ENCODE assay signal across 9 cellular contexts in the genomic region with DNA sequence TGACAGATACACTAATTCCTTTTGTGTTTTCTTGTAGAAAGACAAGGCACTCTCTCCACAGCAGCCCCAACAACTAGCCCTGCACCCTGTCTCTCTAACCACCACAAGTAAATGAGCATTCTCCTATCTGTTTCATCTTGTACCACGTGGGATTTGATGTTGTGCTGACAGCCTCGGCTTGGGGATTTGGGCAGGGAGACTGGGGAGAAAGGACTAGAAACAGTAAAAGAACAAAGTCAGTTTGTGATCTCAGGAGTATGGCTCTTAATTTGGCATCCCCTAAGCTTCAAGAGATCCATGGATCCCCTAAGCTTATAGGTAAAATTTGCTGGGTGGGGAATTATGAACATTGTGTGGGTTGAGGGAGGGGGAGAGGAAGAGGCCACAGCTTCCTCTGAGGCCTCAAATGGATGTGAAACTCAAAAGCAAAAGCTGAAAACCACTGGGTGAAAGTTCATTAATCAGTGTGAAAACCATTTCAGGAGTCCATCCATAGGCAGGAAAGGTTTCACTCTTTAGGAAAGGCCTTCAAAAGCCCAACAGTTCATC. TPM values are rescaled to one million over a fixed set of nuclear protein-coding genes. Genes with fewer than 3 reads are reported as not detected.
DNase-seq lines count a peak whose midpoint lies in the region; ATAC-seq and TF ChIP-seq lines count a peak whose summit lies in the region.
"Had no signal": no experiment of that assay in that cellular context is flagged by ENCODE, and none has a peak within 500 bp of the region (broad histone marks: within the 10 kb centered on the region; RNA-seq: fewer than 3 reads in every experiment).

No MANE protein-coding gene starts in this region.

- no peak overlapping the region for H2BK12ac ChIP-seq in trophoblast cell (ENCODE audit: low read length)

- no peak overlapping the region for H4K12ac ChIP-seq in trophoblast cell (ENCODE audit: low read depth, low read length)

- H3K23ac ChIP-seq in trophoblast cell (ENCODE audit: low read length) = no peak overlapping the region

- no peaks in the 10 kb centered on the region for H3K79me1 ChIP-seq in trophoblast cell (ENCODE audit: low read length)

- H4K8ac ChIP-seq in trophoblast cell (ENCODE audit: low read depth, low read length) = no peak overlapping the region

- WGBS in trophoblast cell (ENCODE audit: extremely low coverage, insufficient coverage, insufficient read length) = no CpG with 5 or more reads among the region's 2 CpGs

- H3K27me3 ChIP-seq in GM06990 (replicated peaks; ENCODE audit: control insufficient read depth, insufficient read depth, low read length) = no peaks in the 10 kb centered on the region
- no peaks in the 10 kb centered on the region for H3K27me3 ChIP-seq in H7 (ENCODE audit: control insufficient read depth, insufficient read depth, low read length)
- no peaks in the 10 kb centered on the region for H3K27me3 ChIP-seq in trophoblast cell (ENCODE audit: insufficient read depth, low read length)

- no peak overlapping the region for H2BK5ac ChIP-seq in trophoblast cell (ENCODE audit: low read depth, low read length, poor library complexity)

- no peaks in the 10 kb centered on the region for H3K9me3 Mint-ChIP-seq in effector memory CD8-positive, alpha-beta T cell

- TF ChIP-seq CTCF in GM06990 (IDR thresholded peaks at IDR 0.05; ENCODE audit: insufficient read depth, low read length, poor library complexity, severe bottlenecking) = no peak

- H2AK5ac ChIP-seq in trophoblast cell (ENCODE audit: low read length) = no peak overlapping the region

- H3K4me1 Mint-ChIP-seq in effector memory CD8-positive, alpha-beta T cell (ENCODE audit: low read depth in 2 of 2) = peaks cover 40 to 56% of the 10 kb centered on the region in 2 donors

- H3K4me2 ChIP-seq in trophoblast cell (ENCODE audit: low read length) = no peak overlapping the region

- H2BK120ac ChIP-seq in trophoblast cell (ENCODE audit: insufficient read depth, low read length, poor library complexity) = no peak overlapping the region

- peaks cover 0 to 3% of the 10 kb centered on the region in 2 experiments for H3K4me1 ChIP-seq in trophoblast cell (ENCODE audit: control insufficient read depth in 1 of 2, insufficient read depth in 2 of 2, low read length in 2 of 2)

- H3K27ac Mint-ChIP-seq in effector memory CD8-positive, alpha-beta T cell = peak overlapping the region; percentile 70 to 81

- H3K4me3 Mint-ChIP-seq in effector memory CD8-positive, alpha-beta T cell = peak overlapping the region; percentile 63 to 73

- H3K4ac ChIP-seq in trophoblast cell (ENCODE audit: low read depth, low read length) = no peak overlapping the region

- H3K18ac ChIP-seq in trophoblast cell (ENCODE audit: low read length) = no peak overlapping the region

- no peaks in the 10 kb centered on the region for H3K9me3 ChIP-seq in trophoblast cell (ENCODE audit: insufficient read depth, low read depth, low read length)

- peaks cover 7% of the 10 kb centered on the region for H3K36me3 Mint-ChIP-seq in effector memory CD8-positive, alpha-beta T cell (ENCODE audit: insufficient read depth)

- H3K36me3 ChIP-seq in GM06990 (ENCODE audit: control insufficient read depth, insufficient read depth, low read length) (no peaks in the 10 kb centered on the region; the same call in 1 of the 2 replicates), H7 (replicated peaks; ENCODE audit: control insufficient read depth, insufficient read depth, low read length) (no peaks in the 10 kb centered on the region), trophoblast cell (ENCODE audit: control insufficient read depth in 1 of 2, insufficient read depth in 2 of 2, low read length in 2 of 2) (no peaks in the 10 kb centered on the region)

- no peaks in the 10 kb centered on the region for H3K27me3 Mint-ChIP-seq in effector memory CD8-positive, alpha-beta T cell

- no peak overlapping the region for H2AFZ ChIP-seq in trophoblast cell (ENCODE audit: insufficient read depth, low read length, poor library complexity)

- H3K79me2 ChIP-seq in trophoblast cell (ENCODE audit: control insufficient read depth, insufficient read depth, low read length, poor library complexity) = no peaks in the 10 kb centered on the region

- DNase-seq in GM06990 (ENCODE audit: extremely low read depth, insufficient read length) (peak; percentile 39), NOMO-1 (lab: John Stamatoyannopoulos, UW; ENCODE audit: unreplicated experiment in 2 of 2) (peak; percentile 54 to 72), NCI-H345 (lab: John Stamatoyannopoulos, UW) (no peak), H7 (no peak), trophoblast cell (no peak), glomerular visceral epithelial cell (ENCODE audit: extremely low spot score) (no peak)
- peak; percentile 20 to 34 (median 24) for DNase-seq in effector memory CD8-positive, alpha-beta T cell

- H3K14ac ChIP-seq in trophoblast cell (ENCODE audit: low read length) = no peak overlapping the region

- ATAC-seq in GM21528 (IDR thresholded peaks at IDR 0.05; ENCODE audit: low FRiP score, unreplicated experiment) = peak; percentile 69
- ATAC-seq in effector memory CD8-positive, alpha-beta T cell (replicated peaks) = peak; percentile 85

- H3K27ac ChIP-seq in trophoblast cell (ENCODE audit: low read depth, low read length) = no peak overlapping the region

- H3K9ac ChIP-seq in trophoblast cell (ENCODE audit: low read length) = no peak overlapping the region

- H3K4me3 ChIP-seq in GM06990 (replicated peaks; ENCODE audit: low read depth, low read length) (no peak overlapping the region), H7 (ENCODE audit: insufficient read depth, low read depth, low read length) (no peak overlapping the region), trophoblast cell (ENCODE audit: low read depth, low read length) (no peak overlapping the region)

- no peak overlapping the region for H4K91ac ChIP-seq in trophoblast cell (ENCODE audit: low read depth, low read length)

RNA-seq across cellular contexts. Expression of a gene that starts 3.1 kb away (rescaled TPM):
- 0.21 and 0.85 TPM in 2 replicates for total RNA-seq in H7 (2014; rRNA removed; shearing (Covaris generic))
- 0.31 and 0.55 TPM in 2 replicates for polyA plus RNA-seq in trophoblast cell (2013)

RNA-seq across cellular contexts. Expression of a gene that starts 26.6 kb away (rescaled TPM):
- not detected in 2 replicates for total RNA-seq in H7 (2014; rRNA removed; shearing (Covaris generic))
- not detected in 2 replicates for polyA plus RNA-seq in trophoblast cell (2013)
- total RNA-seq: pulmonary artery endothelial cell had no signal

RNA-seq across cellular contexts. Expression of a gene that starts 26.6 kb away (rescaled TPM):
- total RNA-seq in H7 (2014; rRNA removed; shearing (Covaris generic)) = 0.17 TPM in 1 of 2 replicates, not detected in the other
- polyA plus RNA-seq in trophoblast cell (2013) = not detected in 2 replicates
- total RNA-seq: pulmonary artery endothelial cell had no signal

RNA-seq across cellular contexts. Expression of a gene that starts 27.6 kb away (rescaled TPM):
- 691 and 763 TPM in 2 replicates for total RNA-seq in H7 (2014; rRNA removed; shearing (Covaris generic))
- polyA plus RNA-seq in trophoblast cell (2013) = 268 and 276 TPM in 2 replicates

RNA-seq across cellular contexts. Expression of a gene that starts 27.8 kb away (rescaled TPM):
- 110 and 175 TPM in 2 replicates for total RNA-seq in H7 (2014; rRNA removed; shearing (Covaris generic))
- polyA plus RNA-seq in trophoblast cell (2013) = 28.6 and 30.5 TPM in 2 replicates

Comparison
In these comparisons a context has a peak if more than half of its experiments do, and no peak if none do; other contexts are left out.
1. DNase-seq: peak in GM06990 (single experiment), NOMO-1 (2 of 2) and effector memory CD8-positive, alpha-beta T cell (3 of 3); none in NCI-H345 (single experiment), H7 (single experiment), trophoblast cell (0 of 2) and glomerular visceral epithelial cell (single experiment).